Comparison of ENCODE assay signal across 8 cellular contexts in genomic region chr14:73850940-73851339, GRCh38. TPM values are rescaled to one million over a fixed set of nuclear protein-coding genes. Genes with fewer than 3 reads are reported as not detected.
DNase-seq lines count a peak whose midpoint lies in the region; ATAC-seq, FAIRE-seq and TF ChIP-seq lines count a peak whose summit lies in the region.

No MANE protein-coding gene starts in this region.

- H3K27ac ChIP-seq in cardiac muscle cell = peak overlapping the region; percentile 89
- peak overlapping the region; percentile 51 for H3K27ac ChIP-seq in iPS-18a (ENCODE audit: low read length)
- H3K27ac ChIP-seq in small intestine (ENCODE audit: low read depth in 1 of 2, low read length in 1 of 2) = peak overlapping the region; percentile 91 to 99

- peak overlapping the region; percentile 93 for H3K9ac ChIP-seq in iPS-18a (ENCODE audit: low read length)

- peak overlapping the region; percentile 96 for H3K4me3 Mint-ChIP-seq in activated CD8-positive, alpha-beta T cell treated with anti-CD3 and anti-CD28 coated beads, Interleukin-2, amount 10 ng/mL, durations not matched to agents 7 days and 5 days

- 12 to 42% (median 29%) methylated on average over 3 of the region's 3 CpGs for WGBS in small intestine, 3 donors

- H3K36me3 Mint-ChIP-seq in activated CD8-positive, alpha-beta T cell treated with anti-CD3 and anti-CD28 coated beads, Interleukin-2, amount 10 ng/mL, durations not matched to agents 7 days and 5 days (ENCODE audit: low read depth) = peaks cover 2% of the 10 kb centered on the region

- peak overlapping the region; percentile 51 for H3K4me3 ChIP-seq in cardiac muscle cell
- peak overlapping the region; percentile 80 for H3K4me3 ChIP-seq in iPS-18a (ENCODE audit: low read length)
- peak overlapping the region in 1 of 2 donors; percentile 70 for H3K4me3 ChIP-seq in small intestine (ENCODE audit: low read depth in 1 of 2, low read length in 2 of 2)

- H3K27me3 Mint-ChIP-seq in activated CD8-positive, alpha-beta T cell treated with anti-CD3 and anti-CD28 coated beads, Interleukin-2, amount 10 ng/mL, durations not matched to agents 7 days and 5 days (ENCODE audit: low read depth) = peaks cover 4% of the 10 kb centered on the region

- ATAC-seq in Right ventricle myocardium superior (ENCODE audit: poor library complexity) (no peak), HG02571 (IDR thresholded peaks at IDR 0.05; ENCODE audit: unreplicated experiment) (no peak), GM21825 (IDR thresholded peaks at IDR 0.05; ENCODE audit: unreplicated experiment) (no peak), HG03432 (IDR thresholded peaks at IDR 0.05; ENCODE audit: unreplicated experiment) (no peak)
- no peak for ATAC-seq in activated CD8-positive, alpha-beta T cell treated with anti-CD3 and anti-CD28 coated beads, Interleukin-2, amount 10 ng/mL, durations not matched to agents 7 days and 5 days

- peaks cover 24% of the 10 kb centered on the region for H3K4me1 Mint-ChIP-seq in activated CD8-positive, alpha-beta T cell treated with anti-CD3 and anti-CD28 coated beads, Interleukin-2, amount 10 ng/mL, durations not matched to agents 7 days and 5 days (ENCODE audit: low read depth)

- no peaks in the 10 kb centered on the region for H3K27me3 ChIP-seq in cardiac muscle cell
- H3K27me3 ChIP-seq in iPS-18a (ENCODE audit: control insufficient read depth, insufficient read depth, low read length) = no peaks in the 10 kb centered on the region
- no peaks in the 10 kb centered on the region for H3K27me3 ChIP-seq in small intestine (ENCODE audit: control insufficient read depth in 2 of 2, insufficient read depth in 2 of 2, low read length in 2 of 2)

- intact Hi-C loops in Right ventricle myocardium superior (cut with DNase I) = no loop called here

- DNase-seq in cardiac muscle cell (ENCODE audit: low read depth in 1 of 2, low spot score in 1 of 2) (peak in 1 of 2 donors; percentile 21), Right ventricle myocardium superior (no peak), small intestine (peak; percentile 49)
- DNase-seq in activated CD8-positive, alpha-beta T cell treated with anti-CD3 and anti-CD28 coated beads, Interleukin-2, amount 10 ng/mL, durations not matched to agents 7 days and 5 days = no peak

- H3K36me3 ChIP-seq in cardiac muscle cell (no peaks in the 10 kb centered on the region), iPS-18a (ENCODE audit: control insufficient read depth, low read depth, low read length) (no peaks in the 10 kb centered on the region), small intestine (ENCODE audit: control insufficient read depth in 2 of 2, insufficient read depth in 2 of 2, low read length in 2 of 2) (no peaks in the 10 kb centered on the region)

- H3K9me3 Mint-ChIP-seq in activated CD8-positive, alpha-beta T cell treated with anti-CD3 and anti-CD28 coated beads, Interleukin-2, amount 10 ng/mL, durations not matched to agents 7 days and 5 days (ENCODE audit: insufficient read depth) = no peaks in the 10 kb centered on the region

- POLR2A ChIA-PET in activated CD8-positive, alpha-beta T cell treated with anti-CD3 and anti-CD28 coated beads, Interleukin-2, amount 10 ng/mL, durations not matched to agents 7 days and 5 days (lab: Charles Lee) = interaction anchor here (1.4 to 2.2 kb wide), 2 partner anchors 35 to 63 kb away, joined by 6 to 12 read pairs; partner anchors contain the start of gene ZNF410

- TF ChIP-seq CTCF in cardiac muscle cell (IDR thresholded peaks at IDR 0.05; ENCODE audit: low read depth, low read length) = no peak

- H3K9me3 ChIP-seq in cardiac muscle cell (ENCODE audit: low read depth) = no peaks in the 10 kb centered on the region
- H3K9me3 ChIP-seq in iPS-18a (ENCODE audit: control insufficient read depth, low read depth, low read length) = no peaks in the 10 kb centered on the region
- no peaks in the 10 kb centered on the region for H3K9me3 ChIP-seq in small intestine (ENCODE audit: control insufficient read depth, low read depth)

- FAIRE-seq in small intestine (lab: Jason Lieb, UNC) = no peak

- CTCF ChIA-PET in activated CD8-positive, alpha-beta T cell treated with anti-CD3 and anti-CD28 coated beads, Interleukin-2, amount 10 ng/mL, durations not matched to agents 7 days and 5 days (lab: Charles Lee) = interaction anchor here (0.8 to 2.1 kb wide), 9 partner anchors 21 to 122 kb away, joined by 3 to 10 read pairs (median 3); no protein-coding TSS in a partner anchor

- peak overlapping the region; percentile 96 for H3K27ac Mint-ChIP-seq in activated CD8-positive, alpha-beta T cell treated with anti-CD3 and anti-CD28 coated beads, Interleukin-2, amount 10 ng/mL, durations not matched to agents 7 days and 5 days

- H3K4me1 ChIP-seq in cardiac muscle cell (ENCODE audit: low read depth) (no peaks in the 10 kb centered on the region), iPS-18a (ENCODE audit: control insufficient read depth, low read depth, low read length) (peaks cover 7% of the 10 kb centered on the region), small intestine (ENCODE audit: control insufficient read depth in 2 of 2, insufficient read depth in 1 of 2, low read depth in 1 of 2, low read length in 1 of 2) (peaks cover 0 to 3% of the 10 kb centered on the region in 2 donors)

RNA-seq across cellular contexts. Expression of gene PTGR2, which starts 0.7 kb away (rescaled TPM):
- total RNA-seq in cardiac muscle cell (9.5 and 16.4 TPM in 2 replicates), Right ventricle myocardium superior (35.7 TPM)
- polyA plus RNA-seq in cardiac muscle cell (13.4 and 28.5 TPM in 2 replicates), small intestine (10 to 100 TPM in 2 of 3 donors, 1 to 10 TPM in 1; 8.2 to 15.7 (median 11.3) TPM)
- 1 to 10 TPM; 1.4 to 1.8 TPM for total RNA-seq in activated CD8-positive, alpha-beta T cell treated with anti-CD3 and anti-CD28 coated beads, Interleukin-2, amount 10 ng/mL, durations not matched to agents 7 days and 5 days

RNA-seq across cellular contexts. Expression of gene ZNF410, which starts 35.7 kb away (rescaled TPM):
- total RNA-seq in cardiac muscle cell (29.9 and 32.1 TPM in 2 replicates), Right ventricle myocardium superior (14.7 TPM)
- polyA plus RNA-seq in cardiac muscle cell (32.9 and 39.0 TPM in 2 replicates), small intestine (10 to 100 TPM; 30.7 to 50.1 (median 37.3) TPM)
- 10 to 100 TPM; 49.7 to 50.2 TPM for total RNA-seq in activated CD8-positive, alpha-beta T cell treated with anti-CD3 and anti-CD28 coated beads, Interleukin-2, amount 10 ng/mL, durations not matched to agents 7 days and 5 days
